ENCODE assay signal across 25 cellular contexts in genomic region chr2:121873870-121874269, GRCh38.
"Had no signal": no experiment of that assay in that cellular context is flagged by ENCODE, and none has a peak within 500 bp of the region (broad histone marks: within the 10 kb centered on the region; RNA-seq: fewer than 3 reads in every experiment).

No MANE protein-coding gene starts in this region.

- H3K4me1 Mint-ChIP-seq: activated naive CD4-positive, alpha-beta T cell treated with anti-CD3 and anti-CD28 coated beads, Interleukin-2, amount 50 U/mL, for 24 hours had no signal

- H3K27ac Mint-ChIP-seq: activated CD8-positive, alpha-beta T cell treated with anti-CD3 and anti-CD28 coated beads, Interleukin-2, amount 10 ng/mL, durations not matched to agents 7 days and 5 days; activated naive CD4-positive, alpha-beta T cell treated with anti-CD3 and anti-CD28 coated beads, Interleukin-2, amount 50 U/mL, for 24 hours had no signal

- ATAC-seq: activated CD8-positive, alpha-beta T cell treated with anti-CD3 and anti-CD28 coated beads, Interleukin-2, amount 10 ng/mL, durations not matched to agents 7 days and 5 days; body of pancreas had no signal

- DNase-seq: activated CD4-positive, alpha-beta T cell treated with anti-CD3 and anti-CD28 coated beads for 48 hours; activated CD4-positive, alpha-beta T cell treated with anti-CD3 and anti-CD28 coated beads, Interleukin-2, amount 50 U/mL, for 4 hours; activated CD4-positive, CD25-positive, alpha-beta regulatory T cell treated with anti-CD3 and anti-CD28 coated beads, Interleukin-2, amount 50 U/mL, for 72 hours; activated CD8-positive, alpha-beta memory T cell treated with anti-CD3 and anti-CD28 coated beads, Interleukin-2, amount 50 U/mL, for 48 hours; activated CD8-positive, alpha-beta T cell treated with anti-CD3 and anti-CD28 coated beads, Interleukin-2, amount 10 ng/mL, durations not matched to agents 7 days and 5 days; activated effector memory CD4-positive, alpha-beta T cell treated with Interleukin-2 at 50 U/mL for 16 hours; activated naive CD4-positive, alpha-beta T cell; activated T-cell treated with anti-CD3 and anti-CD28 coated beads, Interleukin-2, amount 50 U/mL, for 1 hour; aorta; body of pancreas; NCI-H1092; NCI-H1417; NCI-H1930; NCI-H2171; NCI-H2227 treated with DMSO at 0.1 percent for 48 hours; NCI-H510A; NCI-H526 treated with DMSO at 0.1 percent for 48 hours; Peyer's patch; Right ventricle myocardium superior; SJCRH30; SK-N-SH; T-helper 1 cell had no signal

- H3K27me3 ChIP-seq: body of pancreas, Peyer's patch had no signal

- H3K4me1 ChIP-seq: body of pancreas, Peyer's patch, SJCRH30 had no signal

- H3K9ac ChIP-seq: KMS-11, SK-N-SH had no signal

- H3K27ac ChIP-seq: body of pancreas, KMS-11, Peyer's patch, RWPE1, SJCRH30 had no signal

- H3K36me3 ChIP-seq: Peyer's patch, SJCRH30 had no signal

- H3K9me2 ChIP-seq: SK-N-SH had no signal

- H3K4me3 Mint-ChIP-seq: activated CD8-positive, alpha-beta T cell treated with anti-CD3 and anti-CD28 coated beads, Interleukin-2, amount 10 ng/mL, durations not matched to agents 7 days and 5 days; activated naive CD4-positive, alpha-beta T cell treated with anti-CD3 and anti-CD28 coated beads, Interleukin-2, amount 50 U/mL, for 24 hours had no signal

- H3K9me3 ChIP-seq: body of pancreas, Peyer's patch, SJCRH30, SK-N-SH had no signal

- H3K4me3 ChIP-seq: body of pancreas, Peyer's patch, SJCRH30 had no signal

- H3K4me2 ChIP-seq: KMS-11, SK-N-SH had no signal

- H3K36me3 Mint-ChIP-seq: activated naive CD4-positive, alpha-beta T cell treated with anti-CD3 and anti-CD28 coated beads, Interleukin-2, amount 50 U/mL, for 24 hours had no signal
